ENCODE assay signal across 1 cellular context in genomic region chr19:46718157-46718933, GRCh38.
TF ChIP-seq lines count a peak whose summit lies in the region.

No MANE protein-coding gene starts in this region.

TF ChIP-seq in GM23338, 12 proteins besides CTCF, POLR2A, EP300 and RAD21 (continued from another document):
- TF ChIP-seq ZNF462 (CRISPR knock-in tag; IDR thresholded peaks at IDR 0.05) (no peak), JUNB (IDR thresholded peaks at IDR 0.05; ENCODE audit: unreplicated experiment) (no peak)
TF ChIP-seq in GM23338: peak in this region for 1.
